Comparison of ENCODE assay signal across 11 cellular contexts in the genomic region with DNA sequence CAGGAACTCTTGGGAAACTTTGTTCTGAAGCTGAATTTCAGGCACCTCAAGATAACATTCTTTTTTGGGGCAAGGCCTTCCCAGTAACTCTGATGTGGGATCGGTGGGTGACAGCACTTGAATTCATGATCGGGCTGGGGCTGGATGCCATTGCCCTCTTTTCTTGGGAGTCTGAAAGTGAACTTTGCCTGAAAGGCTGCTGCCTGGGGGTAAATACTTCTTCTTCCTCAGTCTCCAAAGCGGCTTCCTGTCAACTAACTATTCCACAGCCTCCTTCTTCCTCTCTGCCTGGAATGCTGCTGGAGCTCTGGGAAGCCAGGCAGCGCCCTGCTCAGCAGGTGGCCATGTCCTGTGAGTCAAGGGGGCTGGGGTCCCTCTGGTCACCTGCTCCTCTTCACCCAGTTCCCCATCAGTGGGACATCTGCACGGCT.
A peak's percentile ranks its signal among the peaks of the same experiment; 100 is the strongest.
DNase-seq lines count a peak whose midpoint lies in the region; ATAC-seq and TF ChIP-seq lines count a peak whose summit lies in the region.
"Had no signal": no experiment of that assay in that cellular context is flagged by ENCODE, and none has a peak within 500 bp of the region (broad histone marks: within the 10 kb centered on the region; RNA-seq: fewer than 3 reads in every experiment).

No MANE protein-coding gene starts in this region.

- H2AFZ ChIP-seq in MM.1S (ENCODE audit: low read length): no peak overlapping the region

- H3K4me3 ChIP-seq in breast epithelium (peak overlapping the region in 2 of 3 donors; percentile 16 to 53), mesodermal cell (ENCODE audit: extremely low read depth, insufficient read depth, low read length, poor library complexity, severe bottlenecking) (no peak overlapping the region), thoracic aorta (peak overlapping the region; percentile 51), MM.1S (ENCODE audit: low read length) (no peak overlapping the region)

- H4K20me1 ChIP-seq in MM.1S (ENCODE audit: insufficient read depth, low read length): no peaks in the 10 kb centered on the region

- H3K36me3 ChIP-seq in breast epithelium (no peaks in the 10 kb centered on the region), mesodermal cell (ENCODE audit: control insufficient read depth, insufficient read depth, low read length) (no peaks in the 10 kb centered on the region), thoracic aorta (no peaks in the 10 kb centered on the region), MM.1S (replicated peaks; ENCODE audit: insufficient read depth, low read length) (no peaks in the 10 kb centered on the region)

- no peaks in the 10 kb centered on the region for H3K9me2 ChIP-seq in MM.1S (replicated peaks; ENCODE audit: insufficient read depth, low read length)

- H3K9me3 ChIP-seq in breast epithelium (no peaks in the 10 kb centered on the region), mesodermal cell (ENCODE audit: control insufficient read depth, low read length) (no peaks in the 10 kb centered on the region), thoracic aorta (no peaks in the 10 kb centered on the region), MM.1S (replicated peaks; ENCODE audit: insufficient read depth, low read length) (no peaks in the 10 kb centered on the region)

- DNase-seq in NCI-H146 (lab: John Stamatoyannopoulos, UW): peak; percentile 58
- DNase-seq in NCI-H146 treated with DMSO at 0.1 percent for 48 hours (lab: John Stamatoyannopoulos, UW; ENCODE audit: unreplicated experiment): no peak
- DNase-seq in breast epithelium (ENCODE audit: low spot score in 2 of 2): no peak
- DNase-seq in thoracic aorta (ENCODE audit: low spot score): no peak
- DNase-seq in SW480 (ENCODE audit: low spot score): no peak
- no peak for DNase-seq in effector CD4-positive, alpha-beta T cell
- DNase-seq in MM.1S: no peak
- DNase-seq: activated CD4-positive, CD25-positive, alpha-beta regulatory T cell treated with anti-CD3 and anti-CD28 coated beads, Interleukin-2, amount 50 U/mL, for 72 hours; foreskin keratinocyte; naive B cell had no signal

- ATAC-seq in thoracic aorta (ENCODE audit: insufficient number of reproducible peaks, low FRiP score, low read depth): no peak
- ATAC-seq: foreskin keratinocyte had no signal

- H3K27ac ChIP-seq in breast epithelium: peak overlapping the region; percentile 98 to 99
- H3K27ac ChIP-seq in mesodermal cell (ENCODE audit: low read depth, low read length, severe bottlenecking): peak overlapping the region; percentile 64
- peak overlapping the region; percentile 88 to 98 for H3K27ac ChIP-seq in thoracic aorta
- no peak overlapping the region for H3K27ac ChIP-seq in MM.1S (ENCODE audit: low read length)
- H3K27ac ChIP-seq: foreskin keratinocyte had no signal

- intact Hi-C loops in breast epithelium (cut with DNase I; ENCODE audit: low total_unique reads): no loop called here

- H3K4me2 ChIP-seq in MM.1S (ENCODE audit: low read depth, low read length): no peak overlapping the region

- WGBS in mesodermal cell (ENCODE audit: insufficient coverage in 2 of 2), 2 experiments: 46 to 52% methylated on average over 2 to 4 of the region's 5 CpGs

- H3F3A ChIP-seq in MM.1S (ENCODE audit: insufficient read depth, low read length): no peaks in the 10 kb centered on the region

- no peaks in the 10 kb centered on the region for H3K79me2 ChIP-seq in MM.1S (ENCODE audit: low read length)

- H3K9ac ChIP-seq in MM.1S (ENCODE audit: low read length): no peak overlapping the region

- no peak for TF ChIP-seq POLR2A in breast epithelium (IDR thresholded peaks at IDR 0.05)

- no peak for TF ChIP-seq CTCF in breast epithelium (IDR thresholded peaks at IDR 0.05)
- TF ChIP-seq CTCF in thoracic aorta (IDR thresholded peaks at IDR 0.05): no peak
- TF ChIP-seq CTCF in MM.1S (IDR thresholded peaks at IDR 0.05; ENCODE audit: low read length): no peak

- H3K27me3 ChIP-seq in breast epithelium: no peaks in the 10 kb centered on the region
- H3K27me3 ChIP-seq in thoracic aorta (replicated peaks; ENCODE audit: insufficient read depth): no peaks in the 10 kb centered on the region
- H3K27me3 ChIP-seq in MM.1S (replicated peaks; ENCODE audit: insufficient read depth, low read length): no peaks in the 10 kb centered on the region
- H3K27me3 ChIP-seq: foreskin keratinocyte had no signal

- H3K4me1 ChIP-seq in breast epithelium: peaks cover 3 to 15% of the 10 kb centered on the region in 2 donors
- H3K4me1 ChIP-seq in mesodermal cell (ENCODE audit: control insufficient read depth, insufficient read depth, low read length, poor library complexity, severe bottlenecking): peaks cover 20% of the 10 kb centered on the region
- peaks cover 18 to 27% of the 10 kb centered on the region in 2 donors for H3K4me1 ChIP-seq in thoracic aorta (ENCODE audit: control insufficient read depth in 1 of 2, low read depth in 2 of 2)
- no peaks in the 10 kb centered on the region for H3K4me1 ChIP-seq in MM.1S (ENCODE audit: low read length)
- H3K4me1 ChIP-seq: foreskin keratinocyte had no signal

Comparison
In these comparisons a context has a peak if more than half of its experiments do, and no peak if none do; other contexts are left out.
1. H3K4me3 ChIP-seq: peak in breast epithelium (2 of 3) and thoracic aorta (single experiment); none in mesodermal cell (single experiment) and MM.1S (single experiment).